In genomic region chr16:11316331-11317015, GRCh38 we compare ENCODE assay signal across 17 cellular contexts. TPM values are rescaled to one million over a fixed set of nuclear protein-coding genes. Genes with fewer than 3 reads are reported as not detected.
DNase-seq lines count a peak whose midpoint lies in the region; ATAC-seq, FAIRE-seq and TF ChIP-seq lines count a peak whose summit lies in the region.
"Had no signal": no experiment of that assay in that cellular context is flagged by ENCODE, and none has a peak within 500 bp of the region (broad histone marks: within the 10 kb centered on the region; RNA-seq: fewer than 3 reads in every experiment).

No MANE protein-coding gene starts in this region.

- H2BK12ac ChIP-seq in H1 (ENCODE audit: low read depth, low read length), result peak overlapping the region; percentile 100

- H3K4me1 ChIP-seq in IMR-90 (ENCODE audit: control insufficient read depth, insufficient read depth, low read length), result peaks cover 22% of the 10 kb centered on the region
- H3K4me1 ChIP-seq in H1 (replicated peaks in 1 of 4; ENCODE audit: control insufficient read depth in 3 of 4, insufficient read depth in 4 of 4, low read length in 3 of 4), result peaks cover 23 to 36% (median 25%) of the 10 kb centered on the region in 4 experiments
- no peaks in the 10 kb centered on the region for H3K4me1 ChIP-seq in left ventricle myocardium inferior
- peaks cover 0 to 5% (median 0%) of the 10 kb centered on the region in 4 donors for H3K4me1 ChIP-seq in tibial artery

- peak overlapping the region; percentile 99 for H2BK120ac ChIP-seq in IMR-90 (ENCODE audit: low read depth, low read length)
- peak overlapping the region; percentile 100 for H2BK120ac ChIP-seq in H1 (replicated peaks; ENCODE audit: low read depth, low read length)

- H2AK5ac ChIP-seq in IMR-90 (ENCODE audit: low read depth, low read length) (peak overlapping the region; percentile 99), H1 (ENCODE audit: low read depth, low read length) (peak overlapping the region; percentile 100)

- DNase-seq in ACHN (peak; percentile 60), IMR-90 (no peak), H1 (ENCODE audit: low read depth in 1 of 2, low spot score in 2 of 2) (peak in 1 of 2 experiments; percentile 71), mesothelial cell of epicardium (ENCODE audit: low spot score in 2 of 2, unreplicated experiment in 2 of 2) (no peak), left ventricle myocardium inferior (no peak), tibial artery (no peak), H54 (ENCODE audit: insufficient read length, low spot score) (no peak)
- DNase-seq in activated T-cell treated with anti-CD3 and anti-CD28 coated beads, Interleukin-2, amount 50 U/mL, for 4 hours, result no peak
- DNase-seq: erythroblast, HFFc6, NCI-H2029 treated with DMSO at 0.1 percent for 48 hours had no signal

- peak overlapping the region; percentile 98; the same call in 2 of the 3 replicates for H2BK15ac ChIP-seq in IMR-90 (ENCODE audit: low read depth, low read length)
- no peak overlapping the region for H2BK15ac ChIP-seq in H1 (ENCODE audit: low read length)

- intact Hi-C loops in IMR-90 (cut with micrococcal nuclease), result no loop called here
- intact Hi-C loops in left ventricle myocardium inferior (cut with micrococcal nuclease), result no loop called here
- intact Hi-C loops in tibial artery (cut with DNase I; ENCODE audit: low total_unique reads), result no loop called here

- peaks cover 15% of the 10 kb centered on the region for H3K9me1 ChIP-seq in IMR-90 (ENCODE audit: insufficient read depth, low read length)

- H4K20me1 ChIP-seq in IMR-90 (ENCODE audit: insufficient read depth, low read length) (no peaks in the 10 kb centered on the region), H1 (replicated peaks in 1 of 2; ENCODE audit: control insufficient read depth in 1 of 2, insufficient read depth in 2 of 2, low read length in 2 of 2) (no peaks in the 10 kb centered on the region)

- H3K79me2 ChIP-seq in H1 (ENCODE audit: control insufficient read depth in 1 of 2, insufficient read depth in 2 of 2, low read length in 2 of 2), result no peaks in the 10 kb centered on the region

- H3K23ac ChIP-seq in IMR-90 (ENCODE audit: low read depth, low read length) (peak overlapping the region; percentile 63), H1 (ENCODE audit: insufficient read length) (no peak overlapping the region)

- H3K9me3 ChIP-seq in IMR-90 (ENCODE audit: control insufficient read depth, insufficient read depth, low read length), result no peaks in the 10 kb centered on the region
- no peaks in the 10 kb centered on the region for H3K9me3 ChIP-seq in H1 (ENCODE audit: insufficient read depth in 2 of 2, low read depth in 1 of 2, low read length in 1 of 2)
- H3K9me3 ChIP-seq in left ventricle myocardium inferior (replicated peaks), result no peaks in the 10 kb centered on the region
- no peaks in the 10 kb centered on the region for H3K9me3 ChIP-seq in tibial artery

- peaks cover 5% of the 10 kb centered on the region for H3K9me3 Mint-ChIP-seq in mesothelial cell of epicardium
- H3K9me3 Mint-ChIP-seq in activated T-cell treated with anti-CD3 and anti-CD28 coated beads, Interleukin-2, amount 50 U/mL, for 4 hours, result no peaks in the 10 kb centered on the region
- H3K9me3 Mint-ChIP-seq: central memory CD8-positive, alpha-beta T cell; HFFc6 had no signal

- peaks cover 3% of the 10 kb centered on the region for H3K23me2 ChIP-seq in H1 (ENCODE audit: low read depth, low read length)

- in situ Hi-C loops in ACHN (cut with HindIII; ENCODE audit: low pct_ligation_motif_present, low pct_unique_long_range_greater_than_20kb, low sequenced_read_pairs), result no loop called here
- in situ Hi-C loops in IMR-90 (cut with MboI; ENCODE audit: low sequenced_read_pairs), result no loop called here

- H2BK20ac ChIP-seq in IMR-90 (ENCODE audit: low read depth, low read length) (peak overlapping the region; percentile 88), H1 (ENCODE audit: low read length) (peak overlapping the region; percentile 100)

- H3K4ac ChIP-seq in IMR-90 (ENCODE audit: low read depth, low read length) (peak overlapping the region; percentile 93), H1 (replicated peaks; ENCODE audit: insufficient read length, low read depth, low read length) (peak overlapping the region; percentile 100)

- no peak for TF ChIP-seq CTCF in IMR-90 (conservative IDR thresholded peaks at IDR 0.05; ENCODE audit: low read depth, low read length)
- TF ChIP-seq CTCF in H1 (IDR thresholded peaks at IDR 0.05; ENCODE audit: control extremely low read depth in 1 of 3, insufficient read depth in 1 of 3, low read depth in 1 of 3, low read length in 3 of 3), result peak in 1 of 3 experiments; percentile 17; a peak in 1 of 4 replicates
- no peak for TF ChIP-seq CTCF in mesothelial cell of epicardium (IDR thresholded peaks at IDR 0.05; ENCODE audit: unreplicated experiment)
- no peak for TF ChIP-seq CTCF in left ventricle myocardium inferior (IDR thresholded peaks at IDR 0.05; ENCODE audit: borderline replicate concordance)
- TF ChIP-seq CTCF in tibial artery (IDR thresholded peaks at IDR 0.05), result no peak

- TF ChIP-seq POLR2A in IMR-90 (IDR thresholded peaks at IDR 0.05; ENCODE audit: low read depth, low read length) (no peak), H1 (IDR thresholded peaks at IDR 0.05; ENCODE audit: control extremely low read depth in 1 of 2, low read depth in 2 of 2, low read length in 2 of 2) (0 out of 3 replicates have a peak, but pooled peaks of 1 of the 2 experiments have one; percentile 48), H54 (IDR thresholded peaks at IDR 0.05; ENCODE audit: low read depth, low read length) (no peak)

- peak overlapping the region; percentile 64 to 79; a peak in 3 of 4 replicates for H4K8ac ChIP-seq in IMR-90 (ENCODE audit: low read depth in 2 of 2, low read length in 2 of 2)
- peak overlapping the region; percentile 7; the same call in 1 of the 2 replicates for H4K8ac ChIP-seq in H1 (ENCODE audit: extremely low read depth, insufficient read depth, low read length)

- H3K27ac ChIP-seq in IMR-90 (ENCODE audit: insufficient read depth, low read length), result no peak overlapping the region
- peak overlapping the region; percentile 76 for H3K27ac ChIP-seq in H1 (ENCODE audit: low read depth, low read length)
- H3K27ac ChIP-seq in left ventricle myocardium inferior (replicated peaks), result no peak overlapping the region
- H3K27ac ChIP-seq in tibial artery, result no peak overlapping the region
- H3K27ac ChIP-seq: HL-60 had no signal

- no peak overlapping the region for H2BK5ac ChIP-seq in IMR-90 (ENCODE audit: low read depth, low read length, poor library complexity, severe bottlenecking)
- peak overlapping the region; percentile 100 for H2BK5ac ChIP-seq in H1 (ENCODE audit: low read depth, low read length)

- peak overlapping the region; percentile 93 for H2AK9ac ChIP-seq in IMR-90 (replicated peaks; ENCODE audit: low read depth, low read length, poor library complexity)

- H3K4me2 ChIP-seq in IMR-90 (ENCODE audit: low read depth, low read length) (no peak overlapping the region), H1 (ENCODE audit: insufficient read depth in 1 of 2, low read depth in 2 of 2, low read length in 2 of 2) (peak overlapping the region; percentile 68 to 82)

- POLR2A ChIA-PET in IMR-90 (lab: Charles Lee; ENCODE audit: unreplicated experiment) (no interaction called here), H1 (lab: Charles Lee; ENCODE audit: partially characterized antibody) (interaction anchor here (1.1 to 5.1 kb wide), 8 partner anchors 8 to 68 kb away, joined by 3 to 29 read pairs (median 8); partner anchors contain the start of gene SOCS1)

- 83% methylated on average over 12 of the region's 23 CpGs; no CpG with 5 or more reads in 1 of the 2 experiments for WGBS in IMR-90 (ENCODE audit: extremely low coverage in 2 of 2, insufficient read length in 1 of 2), 2 experiments
- WGBS in H1 (ENCODE audit: extremely low coverage in 1 of 2, insufficient coverage in 1 of 2, insufficient read length in 1 of 2, insufficient replicate concordance in 2 of 2, low coverage in 1 of 2, low lambda C conversion rate in 2 of 2, missing lambda C conversion rate in 1 of 2), 2 experiments, result 40% methylated on average over 18 of the region's 23 CpGs; no CpG with 5 or more reads in 1 of the 2 experiments

- TF ChIP-seq RAD21 in IMR-90 (IDR thresholded peaks at IDR 0.05; ENCODE audit: low read length), result no peak
- peak in 1 of 2 experiments; percentile 34; a peak in 1 of 4 replicates for TF ChIP-seq RAD21 in H1 (IDR thresholded peaks at IDR 0.05 in 1 of 2, conservative IDR thresholded peaks at IDR 0.05 in 1 of 2; ENCODE audit: low read depth in 2 of 2, low read length in 2 of 2)

- H3K18ac ChIP-seq in IMR-90 (ENCODE audit: low read depth, low read length) (no peak overlapping the region), H1 (ENCODE audit: extremely low read depth, low read length) (peak overlapping the region; percentile 100)

- H3K4me3 Mint-ChIP-seq in mesothelial cell of epicardium, result no peak overlapping the region
- H3K4me3 Mint-ChIP-seq in activated T-cell treated with anti-CD3 and anti-CD28 coated beads, Interleukin-2, amount 50 U/mL, for 4 hours, result no peak overlapping the region
- H3K4me3 Mint-ChIP-seq: activated naive CD8-positive, alpha-beta T cell; central memory CD8-positive, alpha-beta T cell; HFFc6 had no signal

- peaks cover 48% of the 10 kb centered on the region for H3K4me1 Mint-ChIP-seq in mesothelial cell of epicardium
- peaks cover 23% of the 10 kb centered on the region for H3K4me1 Mint-ChIP-seq in activated T-cell treated with anti-CD3 and anti-CD28 coated beads, Interleukin-2, amount 50 U/mL, for 4 hours (ENCODE audit: low read depth)

- BruUV-seq in IMR-90 (replicated peaks; lab: Mats Ljungman, UMichigan), result no TSS peak

- CTCF ChIA-PET in IMR-90 (lab: Yijun Ruan, JAX) (no interaction called here), H1 (lab: Charles Lee; ENCODE audit: partially characterized antibody) (interaction anchor here (0.7 to 3.2 kb wide), 8 partner anchors 13 to 62 kb away, joined by 3 to 12 read pairs (median 4); partner anchors contain the start of gene SOCS1)

- H4K91ac ChIP-seq in IMR-90 (ENCODE audit: insufficient read depth, low read depth, low read length) (peak overlapping the region; percentile 89), H1 (replicated peaks; ENCODE audit: insufficient read length, low read length) (peak overlapping the region; percentile 100)

- peak overlapping the region; percentile 37 for H4K5ac ChIP-seq in IMR-90 (ENCODE audit: low read depth, low read length)
- peak overlapping the region; percentile 45 for H4K5ac ChIP-seq in H1 (ENCODE audit: insufficient read length, low read depth, low read length)

- peaks cover 0 to 5% of the 10 kb centered on the region in 2 experiments; a peak in 2 of 4 replicates for H3K79me1 ChIP-seq in IMR-90 (ENCODE audit: low read depth in 1 of 2, low read length in 2 of 2)
- no peaks in the 10 kb centered on the region for H3K79me1 ChIP-seq in H1 (ENCODE audit: low read depth, low read length)

- FAIRE-seq in H1 (lab: Jason Lieb, UNC), result no peak
- no peak for FAIRE-seq in H54 (lab: Jason Lieb, UNC)
- FAIRE-seq: TTC549 had no signal

- ATAC-seq in IMR-90 (ENCODE audit: low read depth), result 0 out of 2 replicates have a peak, but pooled peaks have one; percentile 4
- no peak for ATAC-seq in activated T-cell treated with anti-CD3 and anti-CD28 coated beads, Interleukin-2, amount 50 U/mL, for 4 hours
- ATAC-seq: Right ventricle myocardium inferior had no signal

- peaks cover 6% of the 10 kb centered on the region for H3K36me3 Mint-ChIP-seq in mesothelial cell of epicardium
- H3K36me3 Mint-ChIP-seq in activated T-cell treated with anti-CD3 and anti-CD28 coated beads, Interleukin-2, amount 50 U/mL, for 4 hours (ENCODE audit: insufficient read depth), result no peaks in the 10 kb centered on the region
- H3K36me3 Mint-ChIP-seq: activated naive CD8-positive, alpha-beta T cell had no signal

- no peak overlapping the region for H3K56ac ChIP-seq in IMR-90 (ENCODE audit: extremely low read depth, insufficient read depth, low read length)
- H3K56ac ChIP-seq in H1 (replicated peaks; ENCODE audit: insufficient read length, low read depth, low read length), result peak overlapping the region; percentile 50

- H2AFZ ChIP-seq in IMR-90 (replicated peaks; ENCODE audit: low read length, poor library complexity) (peak overlapping the region; percentile 83), H1 (ENCODE audit: low read length) (no peak overlapping the region)

- no peak for TF ChIP-seq EP300 in H1 (IDR thresholded peaks at IDR 0.05; ENCODE audit: borderline replicate concordance in 1 of 2, low read depth in 2 of 2, low read length in 2 of 2)

- no peaks in the 10 kb centered on the region for H3K36me3 ChIP-seq in IMR-90 (ENCODE audit: control insufficient read depth, insufficient read depth, low read length)
- no peaks in the 10 kb centered on the region for H3K36me3 ChIP-seq in H1 (ENCODE audit: control insufficient read depth in 2 of 4, insufficient read depth in 4 of 4, low read length in 3 of 4)
- H3K36me3 ChIP-seq in left ventricle myocardium inferior, result no peaks in the 10 kb centered on the region
- no peaks in the 10 kb centered on the region for H3K36me3 ChIP-seq in tibial artery

- dilution Hi-C loops in IMR-90 (cut with HindIII; ENCODE audit: low sequenced_read_pairs, unreplicated experiment), result no loop called here

- peak overlapping the region; percentile 47 for H3K14ac ChIP-seq in IMR-90 (replicated peaks; ENCODE audit: low read depth, low read length)
- no peak overlapping the region for H3K14ac ChIP-seq in H1 (ENCODE audit: insufficient read length)

- H3K4me3 ChIP-seq in IMR-90 (ENCODE audit: insufficient read depth, low read depth, low read length) (no peak overlapping the region), H1 (ENCODE audit: extremely low read depth in 1 of 4, insufficient read depth in 2 of 4, low read depth in 3 of 4, low read length in 4 of 4) (peak overlapping the region in 3 of 4 experiments; percentile 2 to 48 (median 29); a peak in 5 of 8 replicates), left ventricle myocardium inferior (no peak overlapping the region), tibial artery (no peak overlapping the region)

- H3K9ac ChIP-seq in IMR-90 (ENCODE audit: low read depth, low read length) (no peak overlapping the region), H1 (replicated peaks in 1 of 4; ENCODE audit: extremely low read depth in 1 of 4, low read depth in 3 of 4, low read length in 3 of 4) (peak overlapping the region in 3 of 4 experiments; percentile 40 to 58 (median 56); a peak in 5 of 7 replicates)

- no peaks in the 10 kb centered on the region for H3K27me3 ChIP-seq in IMR-90 (ENCODE audit: control insufficient read depth, insufficient read depth, low read length)
- H3K27me3 ChIP-seq in H1 (replicated peaks in 1 of 4; ENCODE audit: control insufficient read depth in 3 of 4, extremely low read depth in 1 of 4, insufficient read depth in 3 of 4, low read length in 3 of 4), result no peaks in the 10 kb centered on the region
- no peaks in the 10 kb centered on the region for H3K27me3 ChIP-seq in left ventricle myocardium inferior (ENCODE audit: low read depth)
- peaks cover 0 to 7% of the 10 kb centered on the region in 2 donors for H3K27me3 ChIP-seq in tibial artery

- H3K27me3 Mint-ChIP-seq in mesothelial cell of epicardium (ENCODE audit: low read depth), result no peaks in the 10 kb centered on the region
- no peaks in the 10 kb centered on the region for H3K27me3 Mint-ChIP-seq in activated T-cell treated with anti-CD3 and anti-CD28 coated beads, Interleukin-2, amount 50 U/mL, for 4 hours (ENCODE audit: low read depth)
- H3K27me3 Mint-ChIP-seq: activated naive CD8-positive, alpha-beta T cell; central memory CD8-positive, alpha-beta T cell had no signal

- peak overlapping the region; percentile 71 for H3K27ac Mint-ChIP-seq in mesothelial cell of epicardium
- H3K27ac Mint-ChIP-seq: activated naive CD8-positive, alpha-beta T cell; HFFc6 had no signal

RNA-seq across cellular contexts. Expression of gene RMI2, which starts 28.8 kb away (rescaled TPM):
- total RNA-seq in IMR-90 (2012; rRNA removed), result 3.2 and 5.8 TPM in 2 replicates
- 4.0 and 5.6 TPM in 2 replicates for polyA plus RNA-seq in IMR-90 (2012; rRNA removed)
- 1.7 and 3.8 TPM in 2 replicates for polyA plus RNA-seq in IMR-90 (2012; cell fraction: cytosol; rRNA removed)
- polyA plus RNA-seq in IMR-90 (2012; cell fraction: nucleus; rRNA removed; ENCODE audit: low replicate concordance), result 1.4 and 3.8 TPM in 2 replicates
- 96.0 and 96.9 TPM in 2 replicates for total RNA-seq in H1 (2021; fragmentation: NEBNext Ultra II Directional; extraction: Animal tissue kit (Norgen Biotek cat#: 25700))
- polyA plus RNA-seq in H1 (2011; rRNA removed), result 47.9 and 58.2 TPM in 2 replicates
- polyA plus RNA-seq in H1 (2011; cell fraction: cytosol; rRNA removed), result 78.9 TPM
- 19.3 TPM for polyA plus RNA-seq in H1 (2011; cell fraction: nucleus; rRNA removed)
- 71.5 to 77.9 TPM (median 76.5 TPM) in 4 replicates for polyA plus RNA-seq in H1 (2012, experiment 1 of 2)
- 74.2 TPM for polyA plus RNA-seq in H1 (2012, experiment 2 of 2)
- 71.5 TPM for polyA plus RNA-seq in H1 (2013, experiment 1 of 2)
- polyA plus RNA-seq in H1 (2013, experiment 2 of 2), result 71.5 TPM
- 29.7 and 43.5 TPM in 2 replicates for polyA minus RNA-seq in H1 (2011; rRNA and poly(A)+ RNA removed)
- polyA minus RNA-seq in H1 (2011; cell fraction: cytosol; rRNA and poly(A)+ RNA removed), result 27.9 TPM
- polyA minus RNA-seq in H1 (2011; cell fraction: nucleus; rRNA and poly(A)+ RNA removed), result 24.2 TPM
- 18.6 to 22.4 TPM (median 19.1 TPM) in 3 replicates for total RNA-seq in mesothelial cell of epicardium
- 10 to 100 TPM in 2 of 3 donors, 1 to 10 TPM in 1; 5.5 to 12.9 (median 12.8) TPM for total RNA-seq in activated T-cell treated with anti-CD3 and anti-CD28 coated beads, Interleukin-2, amount 50 U/mL, for 4 hours
- 0.60 TPM for total RNA-seq in left ventricle myocardium inferior

RNA-seq across cellular contexts. Expression of gene PRM1, which starts 35.3 kb away (rescaled TPM):
- total RNA-seq in IMR-90 (2012; rRNA removed) (not detected in 2 replicates), mesothelial cell of epicardium (not detected in 3 replicates), left ventricle myocardium inferior (not detected)
- polyA plus RNA-seq in IMR-90 (2012; rRNA removed) (not detected in 2 replicates), H1 (2011; rRNA removed) (0.54 TPM in 1 of 2 replicates, not detected in the other)
- not detected in 2 replicates for polyA plus RNA-seq in IMR-90 (2012; cell fraction: cytosol; rRNA removed)
- not detected in 2 replicates for polyA plus RNA-seq in IMR-90 (2012; cell fraction: nucleus; rRNA removed; ENCODE audit: low replicate concordance)
- total RNA-seq in H1 (2021; fragmentation: NEBNext Ultra II Directional; extraction: Animal tissue kit (Norgen Biotek cat#: 25700)), result 0.82 and 0.92 TPM in 2 replicates
- 0.65 TPM for polyA plus RNA-seq in H1 (2011; cell fraction: cytosol; rRNA removed)
- polyA plus RNA-seq in H1 (2011; cell fraction: nucleus; rRNA removed), result 0.47 TPM
- polyA plus RNA-seq in H1 (2012, experiment 1 of 2), result 0.60 to 1.1 TPM in 2 of 4 replicates, not detected in the others
- polyA plus RNA-seq in H1 (2012, experiment 2 of 2), result not detected
- polyA plus RNA-seq in H1 (2013, experiment 1 of 2), result 1.3 TPM
- polyA plus RNA-seq in H1 (2013, experiment 2 of 2), result 0.68 TPM
- not detected in 2 replicates for polyA minus RNA-seq in H1 (2011; rRNA and poly(A)+ RNA removed)
- not detected for polyA minus RNA-seq in H1 (2011; cell fraction: cytosol; rRNA and poly(A)+ RNA removed)
- polyA minus RNA-seq in H1 (2011; cell fraction: nucleus; rRNA and poly(A)+ RNA removed), result not detected
- total RNA-seq in activated T-cell treated with anti-CD3 and anti-CD28 coated beads, Interleukin-2, amount 50 U/mL, for 4 hours, result not detected
- total RNA-seq: HFFc6, lung microvascular endothelial cell, Right ventricle myocardium inferior had no signal

RNA-seq across cellular contexts. Expression of gene PRM2, which starts 40.2 kb away (rescaled TPM):
- not detected in 2 replicates for total RNA-seq in IMR-90 (2012; rRNA removed)
- polyA plus RNA-seq in IMR-90 (2012; rRNA removed), result not detected in 2 replicates
- not detected in 2 replicates for polyA plus RNA-seq in IMR-90 (2012; cell fraction: cytosol; rRNA removed)
- polyA plus RNA-seq in IMR-90 (2012; cell fraction: nucleus; rRNA removed; ENCODE audit: low replicate concordance), result not detected in 2 replicates
- not detected in 2 replicates for total RNA-seq in H1 (2021; fragmentation: NEBNext Ultra II Directional; extraction: Animal tissue kit (Norgen Biotek cat#: 25700))
- polyA plus RNA-seq in H1 (2011; rRNA removed), result not detected in 2 replicates
- polyA plus RNA-seq in H1 (2011; cell fraction: cytosol; rRNA removed), result not detected
- polyA plus RNA-seq in H1 (2011; cell fraction: nucleus; rRNA removed), result not detected
- not detected in 4 replicates for polyA plus RNA-seq in H1 (2012, experiment 1 of 2)
- not detected for polyA plus RNA-seq in H1 (2012, experiment 2 of 2)
- not detected for polyA plus RNA-seq in H1 (2013, experiment 1 of 2)
- not detected for polyA plus RNA-seq in H1 (2013, experiment 2 of 2)
- polyA minus RNA-seq in H1 (2011; rRNA and poly(A)+ RNA removed), result not detected in 2 replicates
- not detected for polyA minus RNA-seq in H1 (2011; cell fraction: cytosol; rRNA and poly(A)+ RNA removed)
- not detected for polyA minus RNA-seq in H1 (2011; cell fraction: nucleus; rRNA and poly(A)+ RNA removed)
- total RNA-seq in mesothelial cell of epicardium, result not detected in 3 replicates
- not detected for total RNA-seq in activated T-cell treated with anti-CD3 and anti-CD28 coated beads, Interleukin-2, amount 50 U/mL, for 4 hours
- not detected for total RNA-seq in left ventricle myocardium inferior
- total RNA-seq: HFFc6, lung microvascular endothelial cell, Right ventricle myocardium inferior had no signal

RNA-seq across cellular contexts. Expression of gene PRM3, which starts 43.0 kb away (rescaled TPM):
- total RNA-seq in IMR-90 (2012; rRNA removed), result not detected in 2 replicates
- not detected in 2 replicates for polyA plus RNA-seq in IMR-90 (2012; rRNA removed)
- polyA plus RNA-seq in IMR-90 (2012; cell fraction: cytosol; rRNA removed), result not detected in 2 replicates
- not detected in 2 replicates for polyA plus RNA-seq in IMR-90 (2012; cell fraction: nucleus; rRNA removed; ENCODE audit: low replicate concordance)
- total RNA-seq in H1 (2021; fragmentation: NEBNext Ultra II Directional; extraction: Animal tissue kit (Norgen Biotek cat#: 25700)), result not detected in 2 replicates
- not detected in 2 replicates for polyA plus RNA-seq in H1 (2011; rRNA removed)
- not detected for polyA plus RNA-seq in H1 (2011; cell fraction: cytosol; rRNA removed)
- polyA plus RNA-seq in H1 (2011; cell fraction: nucleus; rRNA removed), result not detected
- polyA plus RNA-seq in H1 (2012, experiment 1 of 2), result not detected in 4 replicates
- not detected for polyA plus RNA-seq in H1 (2012, experiment 2 of 2)
- polyA plus RNA-seq in H1 (2013, experiment 1 of 2), result not detected
- not detected for polyA plus RNA-seq in H1 (2013, experiment 2 of 2)
- not detected in 2 replicates for polyA minus RNA-seq in H1 (2011; rRNA and poly(A)+ RNA removed)
- polyA minus RNA-seq in H1 (2011; cell fraction: cytosol; rRNA and poly(A)+ RNA removed), result not detected
- polyA minus RNA-seq in H1 (2011; cell fraction: nucleus; rRNA and poly(A)+ RNA removed), result not detected
- total RNA-seq in mesothelial cell of epicardium, result not detected in 3 replicates
- total RNA-seq in activated T-cell treated with anti-CD3 and anti-CD28 coated beads, Interleukin-2, amount 50 U/mL, for 4 hours, result not detected
- total RNA-seq in left ventricle myocardium inferior, result not detected
- total RNA-seq: HFFc6, lung microvascular endothelial cell, Right ventricle myocardium inferior had no signal

RNA-seq across cellular contexts. Expression of gene TNP2, which starts 47.3 kb away (rescaled TPM):
- total RNA-seq in IMR-90 (2012; rRNA removed), result not detected in 2 replicates
- polyA plus RNA-seq in IMR-90 (2012; rRNA removed), result not detected in 2 replicates
- polyA plus RNA-seq in IMR-90 (2012; cell fraction: cytosol; rRNA removed), result not detected in 2 replicates
- polyA plus RNA-seq in IMR-90 (2012; cell fraction: nucleus; rRNA removed; ENCODE audit: low replicate concordance), result not detected in 2 replicates
- total RNA-seq in H1 (2021; fragmentation: NEBNext Ultra II Directional; extraction: Animal tissue kit (Norgen Biotek cat#: 25700)), result not detected in 2 replicates
- polyA plus RNA-seq in H1 (2011; rRNA removed), result not detected in 2 replicates
- polyA plus RNA-seq in H1 (2011; cell fraction: cytosol; rRNA removed), result not detected
- polyA plus RNA-seq in H1 (2011; cell fraction: nucleus; rRNA removed), result not detected
- polyA plus RNA-seq in H1 (2012, experiment 1 of 2), result not detected in 4 replicates
- polyA plus RNA-seq in H1 (2012, experiment 2 of 2), result not detected
- not detected for polyA plus RNA-seq in H1 (2013, experiment 1 of 2)
- polyA plus RNA-seq in H1 (2013, experiment 2 of 2), result not detected
- polyA minus RNA-seq in H1 (2011; rRNA and poly(A)+ RNA removed), result not detected in 2 replicates
- not detected for polyA minus RNA-seq in H1 (2011; cell fraction: cytosol; rRNA and poly(A)+ RNA removed)
- not detected for polyA minus RNA-seq in H1 (2011; cell fraction: nucleus; rRNA and poly(A)+ RNA removed)
- total RNA-seq in mesothelial cell of epicardium, result not detected in 3 replicates
- not detected for total RNA-seq in activated T-cell treated with anti-CD3 and anti-CD28 coated beads, Interleukin-2, amount 50 U/mL, for 4 hours
- not detected for total RNA-seq in left ventricle myocardium inferior
- total RNA-seq: HFFc6, lung microvascular endothelial cell, Right ventricle myocardium inferior had no signal

Comparison
In these comparisons a context has a peak if more than half of its experiments do, and no peak if none do; other contexts are left out.
1. H3K4me3 ChIP-seq: peak in H1 (3 of 4); none in IMR-90 (single experiment), left ventricle myocardium inferior (single experiment) and tibial artery (0 of 2).